Comparison of ENCODE assay signal across 8 cellular contexts in the genomic region with DNA sequence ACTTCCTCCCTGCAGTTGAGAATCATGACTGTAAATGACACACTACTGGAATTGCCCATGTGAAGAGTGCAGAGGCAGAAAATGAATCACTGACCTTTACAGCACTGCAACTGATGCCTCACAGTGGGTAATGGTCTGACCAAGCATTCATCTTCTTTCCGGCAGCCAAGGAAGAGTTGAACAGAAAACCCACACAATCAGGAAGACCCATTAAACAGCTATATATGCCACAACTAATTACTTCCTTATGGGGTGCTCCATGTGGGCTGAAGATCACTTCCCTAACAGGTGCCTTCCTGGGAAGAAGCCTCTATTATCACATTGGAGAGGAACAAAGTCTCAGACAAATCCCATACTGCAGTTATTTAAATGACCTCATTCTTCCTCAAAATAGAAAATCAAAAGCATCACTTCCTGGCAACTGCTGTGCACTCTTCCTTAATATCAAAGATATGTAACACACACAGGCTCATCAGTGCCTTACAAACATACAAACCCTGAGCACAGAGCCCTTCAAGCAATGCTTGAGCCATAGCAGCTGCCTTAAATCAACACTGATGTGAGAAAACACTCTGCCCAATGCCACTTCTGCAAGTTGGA. TPM values are rescaled to one million over a fixed set of nuclear protein-coding genes. Genes with fewer than 3 reads are reported as not detected.
DNase-seq lines count a peak whose midpoint lies in the region; ATAC-seq and TF ChIP-seq lines count a peak whose summit lies in the region.

No MANE protein-coding gene starts in this region.

- no peak for TF ChIP-seq EP300 in tibial nerve (IDR thresholded peaks at IDR 0.05)

- no peak for TF ChIP-seq CTCF in CD4-positive, alpha-beta T cell (IDR thresholded peaks at IDR 0.05)
- TF ChIP-seq CTCF in astrocyte of the cerebellum (IDR thresholded peaks at IDR 0.05; ENCODE audit: low read depth, low read length, missing control alignments) (no peak), spleen (IDR thresholded peaks at IDR 0.05 in 8 of 11, conservative IDR thresholded peaks at IDR 0.05 in 3 of 11) (no peak), endothelial cell (IDR thresholded peaks at IDR 0.05; ENCODE audit: unreplicated experiment) (no peak), tibial nerve (IDR thresholded peaks at IDR 0.05) (no peak)

- H3K27me3 ChIP-seq in CD4-positive, alpha-beta T cell (ENCODE audit: control insufficient read depth, insufficient read depth, low read length), result no peaks in the 10 kb centered on the region
- H3K27me3 ChIP-seq in spleen (replicated peaks in 1 of 7) (no peaks in the 10 kb centered on the region), tibial nerve (no peaks in the 10 kb centered on the region)

- in situ Hi-C loops in astrocyte of the cerebellum (cut with HindIII; ENCODE audit: low sequenced_read_pairs), result no loop called here

- 21 to 83% (median 50%) methylated on average over 1 of the region's 1 CpG for WGBS in spleen, 5 donors
- 42 to 73% methylated on average over 1 of the region's 1 CpG for WGBS in tibial nerve, 2 donors

- H3K4me3 ChIP-seq in astrocyte of the cerebellum (ENCODE audit: low read depth, low read length) (no peak overlapping the region), spleen (no peak overlapping the region), tibial nerve (no peak overlapping the region)

- peak; percentile 57 for ATAC-seq in CD4-positive, alpha-beta T cell (ENCODE audit: poor library complexity)
- ATAC-seq in GM19043 (IDR thresholded peaks at IDR 0.05; ENCODE audit: low read depth, unreplicated experiment) (peak; percentile 59), HG03575 (IDR thresholded peaks at IDR 0.05; ENCODE audit: extremely low read depth, insufficient number of reproducible peaks, low FRiP score, unreplicated experiment) (peak; percentile 58)

- CTCF ChIA-PET in CD4-positive, alpha-beta T cell (lab: Charles Lee), result no interaction called here

- peaks cover 28% of the 10 kb centered on the region for H3K4me1 Mint-ChIP-seq in CD4-positive, alpha-beta T cell (ENCODE audit: low read depth)
- no peaks in the 10 kb centered on the region for H3K4me1 Mint-ChIP-seq in endothelial cell (ENCODE audit: unreplicated experiment)

- H3K27ac Mint-ChIP-seq in CD4-positive, alpha-beta T cell, result peak overlapping the region; percentile 60
- no peak overlapping the region for H3K27ac Mint-ChIP-seq in endothelial cell (ENCODE audit: unreplicated experiment)

- intact Hi-C loops in CD4-positive, alpha-beta T cell (cut with DNase I, micrococcal nuclease), result no loop called here
- intact Hi-C loops in spleen (cut with DNase I; ENCODE audit: low total_unique reads), result no loop called here

- H3K4me1 ChIP-seq in spleen (peaks cover 0 to 62% (median 41%) of the 10 kb centered on the region in 6 donors), tibial nerve (peaks cover 0 to 27% (median 14%) of the 10 kb centered on the region in 4 donors)

- H3K9me3 Mint-ChIP-seq in CD4-positive, alpha-beta T cell, result peaks cover 2% of the 10 kb centered on the region
- H3K9me3 Mint-ChIP-seq in endothelial cell (ENCODE audit: unreplicated experiment), result no peaks in the 10 kb centered on the region

- TF ChIP-seq POLR2A in spleen (IDR thresholded peaks at IDR 0.05) (no peak), tibial nerve (IDR thresholded peaks at IDR 0.05) (no peak)

- no peak overlapping the region for H3K4me3 Mint-ChIP-seq in CD4-positive, alpha-beta T cell
- H3K4me3 Mint-ChIP-seq in endothelial cell (ENCODE audit: unreplicated experiment), result no peak overlapping the region

- H3K36me3 Mint-ChIP-seq in CD4-positive, alpha-beta T cell (ENCODE audit: low read depth), result no peaks in the 10 kb centered on the region
- no peaks in the 10 kb centered on the region for H3K36me3 Mint-ChIP-seq in endothelial cell (ENCODE audit: low read depth, unreplicated experiment)

- POLR2A ChIA-PET in CD4-positive, alpha-beta T cell (lab: Charles Lee), result interaction anchor here (1.0 to 1.3 kb wide), 2 partner anchors 10 to 46 kb away, joined by 4 to 5 read pairs; no protein-coding TSS in a partner anchor

- no peak overlapping the region for H3K27ac ChIP-seq in CD4-positive, alpha-beta T cell (ENCODE audit: low read depth, low read length)
- H3K27ac ChIP-seq in spleen (peak overlapping the region; percentile 1 to 83 (median 60)), tibial nerve (no peak overlapping the region)

- DNase-seq in CD4-positive, alpha-beta T cell, result no peak
- DNase-seq in astrocyte of the cerebellum (ENCODE audit: low read depth), result peak; percentile 39
- no peak for DNase-seq in spleen
- no peak for DNase-seq in endothelial cell (ENCODE audit: low spot score)
- no peak for DNase-seq in tibial nerve (ENCODE audit: low spot score in 2 of 2)
- DNase-seq in NCI-H446 (lab: John Stamatoyannopoulos, UW), result no peak

- no peaks in the 10 kb centered on the region for H3K27me3 Mint-ChIP-seq in CD4-positive, alpha-beta T cell
- H3K27me3 Mint-ChIP-seq in endothelial cell (ENCODE audit: unreplicated experiment), result peaks cover 2% of the 10 kb centered on the region

- H3K36me3 ChIP-seq in spleen (peaks cover 0 to 55% (median 20%) of the 10 kb centered on the region in 6 donors), tibial nerve (no peaks in the 10 kb centered on the region)

- no peaks in the 10 kb centered on the region for H3K9me3 ChIP-seq in CD4-positive, alpha-beta T cell (ENCODE audit: control insufficient read depth, low read length)
- H3K9me3 ChIP-seq in spleen (peaks cover 0 to 10% (median 7%) of the 10 kb centered on the region in 8 donors), tibial nerve (peaks cover 0 to 7% (median 0%) of the 10 kb centered on the region in 4 donors)

RNA-seq across cellular contexts. Expression of gene RUBCNL, which starts 45.8 kb away (rescaled TPM):
- total RNA-seq in CD4-positive, alpha-beta T cell, result under 1 TPM; 0.36 to 0.69 TPM
- total RNA-seq in spleen (10 to 100 TPM; 40.0 to 77.2 (median 51.7) TPM), endothelial cell (ENCODE audit: unreplicated experiment) (0.31 TPM), tibial nerve (10 to 100 TPM in 1 of 4 donors, 1 to 10 TPM in 3; 2.0 to 18.3 (median 5.0) TPM)
- 10 to 100 TPM; 28.9 to 47.9 (median 32.3) TPM for polyA plus RNA-seq in spleen

Comparison
In these comparisons a context has a peak if more than half of its experiments do, and no peak if none do; other contexts are left out.
1. H3K27ac ChIP-seq: peak in spleen (8 of 8); none in CD4-positive, alpha-beta T cell (single experiment) and tibial nerve (0 of 4).
2. Peak in every context shown above with its lines, with median percentiles within 50 percentile points of each other: ATAC-seq.